Comparison of ENCODE assay signal across 19 cellular contexts in the genomic region with DNA sequence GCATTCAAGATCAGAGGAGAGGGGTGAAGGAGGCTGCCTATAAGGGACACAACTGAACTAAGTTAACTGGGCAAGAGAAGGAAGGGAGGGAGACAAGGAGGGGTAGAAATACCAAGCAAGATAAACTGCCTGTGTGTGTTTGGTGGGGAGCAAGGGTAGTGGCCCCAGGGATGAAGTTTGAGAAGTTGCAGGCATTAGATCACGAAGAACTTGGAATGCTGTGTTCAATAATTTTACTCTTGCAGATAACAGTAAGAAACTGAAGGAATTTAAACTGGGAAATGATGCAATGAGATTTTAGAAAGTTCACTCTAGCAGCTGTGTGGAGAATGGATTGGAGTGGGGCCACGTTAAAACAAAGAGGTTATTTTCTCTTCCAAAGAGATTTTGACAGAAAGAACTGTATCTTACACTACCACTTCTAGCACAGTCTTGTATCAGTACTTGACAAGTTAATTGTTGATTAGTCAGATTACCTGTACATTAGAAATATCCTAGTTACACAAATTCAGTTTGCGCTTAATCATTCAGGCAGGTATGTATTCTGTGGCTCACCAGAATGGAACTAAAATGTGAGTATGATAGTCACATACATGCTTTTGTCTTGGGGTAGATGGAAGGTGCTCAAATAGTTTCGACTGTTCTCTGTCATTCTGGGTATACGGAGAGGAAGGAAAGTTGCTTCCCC. TPM values are rescaled to one million over a fixed set of nuclear protein-coding genes. Genes with fewer than 3 reads are reported as not detected.
DNase-seq lines count a peak whose midpoint lies in the region; TF ChIP-seq lines count a peak whose summit lies in the region.
"Had no signal": no experiment of that assay in that cellular context is flagged by ENCODE, and none has a peak within 500 bp of the region (broad histone marks: within the 10 kb centered on the region; RNA-seq: fewer than 3 reads in every experiment).

No MANE protein-coding gene starts in this region.

- H3K36me3 ChIP-seq in PC-9 (ENCODE audit: low read depth) (0 out of 2 replicates have a peak, but pooled peaks cover 3% of the 10 kb centered on the region), mesodermal cell (ENCODE audit: control insufficient read depth, insufficient read depth, low read length) (peaks cover 4% of the 10 kb centered on the region), osteoblast (ENCODE audit: insufficient read depth, low read length) (no peaks in the 10 kb centered on the region)
- H3K36me3 ChIP-seq: Peyer's patch had no signal

- BruUV-seq in PC-9 (replicated peaks; lab: Mats Ljungman, UMichigan): no TSS peak

- no peaks in the 10 kb centered on the region for H3K27me3 ChIP-seq in PC-9 (ENCODE audit: insufficient read depth, low read depth)
- H3K27me3 ChIP-seq in osteoblast (ENCODE audit: insufficient read depth, low read length): no peaks in the 10 kb centered on the region
- H3K27me3 ChIP-seq: Peyer's patch, testis had no signal

- POLR2A ChIA-PET in PC-9 (lab: Charles Lee; ENCODE audit: unreplicated experiment): no interaction called here

- H3F3A ChIP-seq in PC-9 (ENCODE audit: insufficient read depth, low read depth): peaks cover 32% of the 10 kb centered on the region

- H3K4me1 ChIP-seq in PC-9 (replicated peaks; ENCODE audit: insufficient read depth) (peaks cover 43% of the 10 kb centered on the region), mesodermal cell (ENCODE audit: control insufficient read depth, insufficient read depth, low read length, poor library complexity, severe bottlenecking) (peaks cover 27% of the 10 kb centered on the region), osteoblast (ENCODE audit: insufficient read depth, low read length) (no peaks in the 10 kb centered on the region)

- DNase-seq in EL (peak; percentile 30), PC-9 (no peak), epithelial cell of esophagus (ENCODE audit: low read depth) (peak; percentile 83), epidermal melanocyte (ENCODE audit: insufficient read length, low spot score) (no peak), hepatic stellate cell (ENCODE audit: low spot score) (no peak), osteoblast (ENCODE audit: insufficient read length, low spot score, missing footprints) (no peak)
- no peak for DNase-seq in stimulated activated CD4-positive, alpha-beta T cell treated with anti-CD3 and anti-CD28 coated beads, Interleukin-4, amount 100 ng/mL, for 24 hours
- DNase-seq: activated CD4-positive, CD25-positive, alpha-beta regulatory T cell treated with anti-CD3 and anti-CD28 coated beads, Interleukin-2, amount 50 U/mL, for 72 hours; DND-41; dorsolateral prefrontal cortex; glutamatergic neuron; immature natural killer cell; KG1; NCI-H1930; Peyer's patch; stimulated activated CD4-positive, alpha-beta T cell treated with anti-CD3 and anti-CD28 coated beads, Interleukin-15, amount 100 ng/mL, for 24 hours; testis had no signal

- CTCF ChIA-PET in PC-9 (lab: Charles Lee): no interaction called here

- H3K4me2 ChIP-seq in PC-9 (no peak overlapping the region), osteoblast (ENCODE audit: insufficient read depth, low read length) (no peak overlapping the region)

- intact Hi-C loops in PC-9 (cut with micrococcal nuclease; ENCODE audit: unreplicated experiment): no loop called here

- H4K20me1 ChIP-seq in PC-9 (ENCODE audit: insufficient read depth) (no peaks in the 10 kb centered on the region), osteoblast (ENCODE audit: insufficient read depth, low read length) (no peaks in the 10 kb centered on the region)

- H2AFZ ChIP-seq in PC-9 (no peak overlapping the region), osteoblast (ENCODE audit: low read length) (no peak overlapping the region)

- no peaks in the 10 kb centered on the region for H3K9me2 ChIP-seq in PC-9 (ENCODE audit: insufficient read depth)

- H3K27ac ChIP-seq in PC-9 (peak overlapping the region; percentile 25; the same call in 1 of the 2 replicates), mesodermal cell (ENCODE audit: low read depth, low read length, severe bottlenecking) (peak overlapping the region; percentile 73), osteoblast (ENCODE audit: low read depth, low read length) (no peak overlapping the region)
- H3K27ac ChIP-seq: dorsolateral prefrontal cortex, Peyer's patch had no signal

- TF ChIP-seq CTCF in PC-9 (conservative IDR thresholded peaks at IDR 0.05) (no peak), epithelial cell of esophagus (IDR thresholded peaks at IDR 0.05; ENCODE audit: insufficient read depth, low read depth, low read length, missing control alignments) (no peak), osteoblast (IDR thresholded peaks at IDR 0.05; ENCODE audit: extremely low read depth, low read depth, low read length) (no peak)

- no peaks in the 10 kb centered on the region for H3K9me3 ChIP-seq in PC-9 (ENCODE audit: insufficient read depth, low read depth)
- no peaks in the 10 kb centered on the region for H3K9me3 ChIP-seq in mesodermal cell (ENCODE audit: control insufficient read depth, low read length)
- no peaks in the 10 kb centered on the region for H3K9me3 ChIP-seq in osteoblast (ENCODE audit: low read depth, low read length)
- H3K9me3 ChIP-seq: Peyer's patch, testis had no signal

- H3K4me3 ChIP-seq in PC-9: no peak overlapping the region
- H3K4me3 ChIP-seq in epithelial cell of esophagus (ENCODE audit: low read length): no peak overlapping the region
- no peak overlapping the region for H3K4me3 ChIP-seq in mesodermal cell (ENCODE audit: extremely low read depth, insufficient read depth, low read length, poor library complexity, severe bottlenecking)
- no peak overlapping the region for H3K4me3 ChIP-seq in osteoblast (ENCODE audit: insufficient read depth, low read length)
- H3K4me3 ChIP-seq: dorsolateral prefrontal cortex, Peyer's patch, testis had no signal

- H3K79me2 ChIP-seq in PC-9 (ENCODE audit: low read depth) (peaks cover 68% of the 10 kb centered on the region), osteoblast (ENCODE audit: insufficient read depth, low read length) (no peaks in the 10 kb centered on the region)

- WGBS in mesodermal cell (ENCODE audit: insufficient coverage in 2 of 2), 2 experiments: 83 to 98% methylated on average over 2 to 3 of the region's 5 CpGs

RNA-seq across cellular contexts. Expression of a gene that starts 7.4 kb away (rescaled TPM):
- 88.1 and 88.7 TPM in 2 replicates for total RNA-seq in PC-9 (2021)
- polyA plus RNA-seq in mesodermal cell (2013, experiment 1 of 2): 49.7 TPM
- polyA plus RNA-seq in mesodermal cell (2013, experiment 2 of 2): 73.1 TPM
- total RNA-seq in osteoblast: under 0.01 and 0.29 TPM in 2 replicates
- total RNA-seq: activated T-helper 1 cell treated with anti-CD3 and anti-CD28 coated beads, Interleukin-12 subunit alpha, Interleukin-12 subunit beta, Interleukin-2, Interleukin-4 antibody, amounts not matched to agents 30 ng/mL and 10 ng/mL and 1 ng/mL, durations not matched to agents 14 hours and 24 hours and 36 hours had no signal

Comparison
In these comparisons a context has a peak if more than half of its experiments do, and no peak if none do; other contexts are left out.
1. DNase-seq: peak in EL (single experiment) and epithelial cell of esophagus (single experiment); none in PC-9 (0 of 2), epidermal melanocyte (single experiment), stimulated activated CD4-positive, alpha-beta T cell treated with anti-CD3 and anti-CD28 coated beads, Interleukin-4, amount 100 ng/mL, for 24 hours (single experiment), hepatic stellate cell (single experiment) and osteoblast (single experiment).
2. RNA of a gene that starts 7.4 kb away (total RNA-seq): 88.1 to 88.7 TPM in PC-9; under 0.01 to 0.29 TPM in osteoblast; every median in the first group is over 10 times any median in the second.